In the genomic region with DNA sequence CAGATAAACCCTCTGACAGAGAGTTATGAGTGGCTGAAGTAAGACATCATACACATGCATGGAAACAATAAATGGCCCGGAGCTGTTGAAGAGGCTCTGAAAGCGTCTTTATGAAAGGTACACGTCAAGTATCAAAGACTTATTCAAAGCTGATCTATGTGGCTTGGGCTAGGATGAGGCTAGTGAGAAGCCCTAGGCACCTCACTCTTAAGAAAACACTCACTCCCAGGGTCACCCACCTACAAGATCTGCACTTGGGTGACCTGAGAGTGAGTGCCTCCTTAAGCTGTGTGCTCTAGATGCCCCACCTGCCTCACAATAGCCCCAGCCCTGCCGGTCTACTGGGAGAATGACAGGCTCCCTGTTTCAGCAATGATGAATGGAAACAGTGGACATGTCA, we compare ENCODE assay signal across 16 cellular contexts. TPM values are rescaled to one million over a fixed set of nuclear protein-coding genes. Genes with fewer than 3 reads are reported as not detected.
DNase-seq lines count a peak whose midpoint lies in the region; TF ChIP-seq lines count a peak whose summit lies in the region.
"Had no signal": no experiment of that assay in that cellular context is flagged by ENCODE, and none has a peak within 500 bp of the region (broad histone marks: within the 10 kb centered on the region; RNA-seq: fewer than 3 reads in every experiment).

No MANE protein-coding gene starts in this region.

- peaks cover 0 to 5% of the 10 kb centered on the region in 2 donors for H3K36me3 ChIP-seq in duodenal mucosa (ENCODE audit: control insufficient read depth in 1 of 2, insufficient read depth in 2 of 2, low read length in 2 of 2)

- H3K4me3 ChIP-seq in duodenal mucosa (ENCODE audit: low read depth in 1 of 2, low read length in 2 of 2): no peak overlapping the region

- peaks cover 40% of the 10 kb centered on the region for H3K4me1 Mint-ChIP-seq in T-helper 2 cell treated with Interferon-gamma antibody and Interleukin-4, amounts not matched to agents 5 μg/mL and 100 μg/mL, for 36 hours (ENCODE audit: low read depth)
- H3K4me1 Mint-ChIP-seq in stimulated activated naive CD8-positive, alpha-beta T cell treated with anti-CD3 and anti-CD28 coated beads, Interleukin-15, Interleukin-2, amounts not matched to agents 100 ng/mL and 50 ng/mL, for 24 hours (ENCODE audit: low read depth): peaks cover 49% of the 10 kb centered on the region
- peaks cover 28% of the 10 kb centered on the region for H3K4me1 Mint-ChIP-seq in endothelial cell (ENCODE audit: unreplicated experiment)

- no peaks in the 10 kb centered on the region for H3K9me3 ChIP-seq in duodenal mucosa (ENCODE audit: control insufficient read depth in 1 of 2, low read length in 2 of 2)

- peak; percentile 34 for DNase-seq in activated naive CD4-positive, alpha-beta T cell treated with Interleukin-2 at 50 U/mL for 16 hours
- DNase-seq in activated naive CD4-positive, alpha-beta T cell (lab: John Stamatoyannopoulos, UW): no peak
- no peak for DNase-seq in T-helper 2 cell treated with Interferon-gamma antibody and Interleukin-4, amounts not matched to agents 5 μg/mL and 100 μg/mL, for 36 hours (ENCODE audit: low spot score)
- no peak for DNase-seq in H4 (ENCODE audit: low spot score)
- no peak for DNase-seq in endothelial cell (ENCODE audit: low spot score)
- DNase-seq in OCI-M1 (lab: John Stamatoyannopoulos, UW): no peak
- DNase-seq: cerebellar nuclear complex, GOT3, NCI-H1930, NCI-H82, SHP77 treated with DMSO at 0.1 percent for 48 hours had no signal

- H3K9me3 Mint-ChIP-seq in T-helper 2 cell treated with Interferon-gamma antibody and Interleukin-4, amounts not matched to agents 5 μg/mL and 100 μg/mL, for 36 hours: peaks cover 20% of the 10 kb centered on the region
- peaks cover 17% of the 10 kb centered on the region for H3K9me3 Mint-ChIP-seq in stimulated activated naive CD8-positive, alpha-beta T cell treated with anti-CD3 and anti-CD28 coated beads, Interleukin-15, Interleukin-2, amounts not matched to agents 100 ng/mL and 50 ng/mL, for 24 hours
- peaks cover 14% of the 10 kb centered on the region for H3K9me3 Mint-ChIP-seq in endothelial cell (ENCODE audit: unreplicated experiment)

- peak overlapping the region in 1 of 2 donors; percentile 4 for H3K9ac ChIP-seq in duodenal mucosa (ENCODE audit: low read depth in 1 of 2, low read length in 2 of 2)
- H3K9ac ChIP-seq: KMS-11 had no signal

- peak overlapping the region; percentile 73 for H3K27ac Mint-ChIP-seq in T-helper 2 cell treated with Interferon-gamma antibody and Interleukin-4, amounts not matched to agents 5 μg/mL and 100 μg/mL, for 36 hours
- H3K27ac Mint-ChIP-seq in stimulated activated naive CD8-positive, alpha-beta T cell treated with anti-CD3 and anti-CD28 coated beads, Interleukin-15, Interleukin-2, amounts not matched to agents 100 ng/mL and 50 ng/mL, for 24 hours: peak overlapping the region; percentile 92
- no peak overlapping the region for H3K27ac Mint-ChIP-seq in endothelial cell (ENCODE audit: unreplicated experiment)

- H3K4me3 Mint-ChIP-seq in T-helper 2 cell treated with Interferon-gamma antibody and Interleukin-4, amounts not matched to agents 5 μg/mL and 100 μg/mL, for 36 hours: peak overlapping the region; percentile 97
- H3K4me3 Mint-ChIP-seq in stimulated activated naive CD8-positive, alpha-beta T cell treated with anti-CD3 and anti-CD28 coated beads, Interleukin-15, Interleukin-2, amounts not matched to agents 100 ng/mL and 50 ng/mL, for 24 hours: peak overlapping the region; percentile 85
- H3K4me3 Mint-ChIP-seq in endothelial cell (ENCODE audit: unreplicated experiment): no peak overlapping the region

- H3K4me1 ChIP-seq in duodenal mucosa (ENCODE audit: control insufficient read depth in 1 of 2, insufficient read depth in 2 of 2, low read length in 2 of 2): no peaks in the 10 kb centered on the region

- no peaks in the 10 kb centered on the region for H3K27me3 Mint-ChIP-seq in T-helper 2 cell treated with Interferon-gamma antibody and Interleukin-4, amounts not matched to agents 5 μg/mL and 100 μg/mL, for 36 hours (ENCODE audit: low read depth)
- H3K27me3 Mint-ChIP-seq in stimulated activated naive CD8-positive, alpha-beta T cell treated with anti-CD3 and anti-CD28 coated beads, Interleukin-15, Interleukin-2, amounts not matched to agents 100 ng/mL and 50 ng/mL, for 24 hours: no peaks in the 10 kb centered on the region
- peaks cover 4% of the 10 kb centered on the region for H3K27me3 Mint-ChIP-seq in endothelial cell (ENCODE audit: unreplicated experiment)
- H3K27me3 Mint-ChIP-seq: memory B cell had no signal

- peaks cover 48% of the 10 kb centered on the region for H3K36me3 Mint-ChIP-seq in T-helper 2 cell treated with Interferon-gamma antibody and Interleukin-4, amounts not matched to agents 5 μg/mL and 100 μg/mL, for 36 hours (ENCODE audit: low read depth)
- H3K36me3 Mint-ChIP-seq in stimulated activated naive CD8-positive, alpha-beta T cell treated with anti-CD3 and anti-CD28 coated beads, Interleukin-15, Interleukin-2, amounts not matched to agents 100 ng/mL and 50 ng/mL, for 24 hours (ENCODE audit: low read depth): peaks cover 27% of the 10 kb centered on the region
- H3K36me3 Mint-ChIP-seq in endothelial cell (ENCODE audit: low read depth, unreplicated experiment): peaks cover 30% of the 10 kb centered on the region

- H3K27me3 ChIP-seq in duodenal mucosa (ENCODE audit: control insufficient read depth in 1 of 2, insufficient read depth in 2 of 2, low read length in 2 of 2): no peaks in the 10 kb centered on the region

- H3K27ac ChIP-seq in duodenal mucosa (ENCODE audit: low read depth, low read length): peak overlapping the region; percentile 1
- H3K27ac ChIP-seq: KMS-11 had no signal

- TF ChIP-seq CTCF in endothelial cell (IDR thresholded peaks at IDR 0.05; ENCODE audit: unreplicated experiment): no peak

RNA-seq across cellular contexts. Expression of a gene that starts 1.1 kb away (rescaled TPM):
- not detected in 2 replicates for total RNA-seq in H4 (2014; rRNA removed; shearing (Covaris generic))
- total RNA-seq in endothelial cell (ENCODE audit: unreplicated experiment): 3.6 TPM
- total RNA-seq: osteocyte had no signal

RNA-seq across cellular contexts. Expression of a gene that starts 21.9 kb away (rescaled TPM):
- total RNA-seq in H4 (2014; rRNA removed; shearing (Covaris generic)): 0.12 and 1.2 TPM in 2 replicates
- total RNA-seq in endothelial cell (ENCODE audit: unreplicated experiment): 220 TPM
- total RNA-seq: osteocyte had no signal

RNA-seq across cellular contexts. Expression of a gene that starts 29.8 kb away (rescaled TPM):
- total RNA-seq in H4 (2014; rRNA removed; shearing (Covaris generic)): 19.7 and 22.0 TPM in 2 replicates
- total RNA-seq in endothelial cell (ENCODE audit: unreplicated experiment): 1.9 TPM
- total RNA-seq: osteocyte had no signal

Comparison
In these comparisons a context has a peak if more than half of its experiments do, and no peak if none do; other contexts are left out.
1. RNA of a gene that starts 21.9 kb away (total RNA-seq): 220 TPM in endothelial cell (single experiment); 0.12 to 1.2 TPM in H4; every median in the first group is over 100 times any median in the second.